ENCODE assay signal across 13 cellular contexts in genomic region chr12:68506619-68507018, GRCh38.
A peak's percentile ranks its signal among the peaks of the same experiment; 100 is the strongest.
DNase-seq lines count a peak whose midpoint lies in the region; ATAC-seq lines count a peak whose summit lies in the region.
"Had no signal": no experiment of that assay in that cellular context is flagged by ENCODE, and none has a peak within 500 bp of the region (broad histone marks: within the 10 kb centered on the region; RNA-seq: fewer than 3 reads in every experiment).

No MANE protein-coding gene starts in this region.

- peaks cover 11% of the 10 kb centered on the region for H3K4me1 Mint-ChIP-seq in activated CD4-positive, alpha-beta T cell treated with anti-CD3 and anti-CD28 coated beads for 36 hours
- peaks cover 7% of the 10 kb centered on the region for H3K4me1 Mint-ChIP-seq in activated T-helper 17 cell treated with anti-CD3 and anti-CD28 coated beads, Interleukin-2, amount 50 U/mL, for 72 hours
- peaks cover 7% of the 10 kb centered on the region for H3K4me1 Mint-ChIP-seq in memory B cell

- CTCF ChIA-PET in activated CD4-positive, alpha-beta T cell treated with anti-CD3 and anti-CD28 coated beads for 36 hours (lab: Charles Lee), result interaction anchor here (0.6 kb wide), 1 partner anchor 15 kb away, joined by 3 read pairs; no protein-coding TSS in a partner anchor

- H3K36me3 Mint-ChIP-seq in activated CD4-positive, alpha-beta T cell treated with anti-CD3 and anti-CD28 coated beads for 36 hours (ENCODE audit: low read depth), result no peaks in the 10 kb centered on the region
- H3K36me3 Mint-ChIP-seq in activated T-helper 17 cell treated with anti-CD3 and anti-CD28 coated beads, Interleukin-2, amount 50 U/mL, for 72 hours (ENCODE audit: low read depth), result no peaks in the 10 kb centered on the region
- peaks cover 1% of the 10 kb centered on the region for H3K36me3 Mint-ChIP-seq in memory B cell

- H3K9me3 Mint-ChIP-seq in activated CD4-positive, alpha-beta T cell treated with anti-CD3 and anti-CD28 coated beads for 36 hours (ENCODE audit: low read depth), result no peaks in the 10 kb centered on the region
- peaks cover 4% of the 10 kb centered on the region for H3K9me3 Mint-ChIP-seq in activated T-helper 17 cell treated with anti-CD3 and anti-CD28 coated beads, Interleukin-2, amount 50 U/mL, for 72 hours
- no peaks in the 10 kb centered on the region for H3K9me3 Mint-ChIP-seq in memory B cell
- H3K9me3 Mint-ChIP-seq: CD8-positive, alpha-beta memory T cell had no signal

- no peak for DNase-seq in activated CD4-positive, alpha-beta T cell treated with anti-CD3 and anti-CD28 coated beads for 36 hours
- no peak for DNase-seq in activated CD4-positive, alpha-beta T cell treated with anti-CD3 and anti-CD28 coated beads, Interleukin-2, amount 50 U/mL, for 48 hours
- DNase-seq in HT1080 (ENCODE audit: low read depth) (peak; percentile 63), memory B cell (ENCODE audit: low spot score in 2 of 2) (no peak), epidermal melanocyte (ENCODE audit: insufficient read length, low spot score) (no peak), Kasumi-1 (lab: John Stamatoyannopoulos, UW) (no peak)
- DNase-seq: CD8-positive, alpha-beta memory T cell; DMS53; GF-D8; H7 had no signal

- peak; percentile 16 for ATAC-seq in activated CD4-positive, alpha-beta T cell treated with anti-CD3 and anti-CD28 coated beads for 36 hours
- no peak for ATAC-seq in activated T-helper 17 cell treated with anti-CD3 and anti-CD28 coated beads, Interleukin-2, amount 50 U/mL, for 72 hours (replicated peaks)
- ATAC-seq in memory B cell (ENCODE audit: low read depth) (no peak), HG03439 (IDR thresholded peaks at IDR 0.05; ENCODE audit: unreplicated experiment) (no peak)
- ATAC-seq: HepG2 had no signal

- no peak overlapping the region for H3K27ac Mint-ChIP-seq in activated CD4-positive, alpha-beta T cell treated with anti-CD3 and anti-CD28 coated beads for 36 hours
- peak overlapping the region; percentile 31 for H3K27ac Mint-ChIP-seq in activated T-helper 17 cell treated with anti-CD3 and anti-CD28 coated beads, Interleukin-2, amount 50 U/mL, for 72 hours
- peak overlapping the region; percentile 56 for H3K27ac Mint-ChIP-seq in memory B cell
- H3K27ac Mint-ChIP-seq: CD8-positive, alpha-beta memory T cell had no signal

- H3K4me3 Mint-ChIP-seq in activated CD4-positive, alpha-beta T cell treated with anti-CD3 and anti-CD28 coated beads for 36 hours, result no peak overlapping the region
- H3K4me3 Mint-ChIP-seq in activated T-helper 17 cell treated with anti-CD3 and anti-CD28 coated beads, Interleukin-2, amount 50 U/mL, for 72 hours, result no peak overlapping the region
- H3K4me3 Mint-ChIP-seq in memory B cell, result no peak overlapping the region
- H3K4me3 Mint-ChIP-seq: CD8-positive, alpha-beta memory T cell had no signal

- POLR2A ChIA-PET in activated CD4-positive, alpha-beta T cell treated with anti-CD3 and anti-CD28 coated beads for 36 hours (lab: Charles Lee), result interaction anchor here (0.8 kb wide), 1 partner anchor 9 kb away, joined by 4 read pairs; no protein-coding TSS in a partner anchor

- H3K27me3 Mint-ChIP-seq in activated CD4-positive, alpha-beta T cell treated with anti-CD3 and anti-CD28 coated beads for 36 hours, result no peaks in the 10 kb centered on the region
- no peaks in the 10 kb centered on the region for H3K27me3 Mint-ChIP-seq in activated T-helper 17 cell treated with anti-CD3 and anti-CD28 coated beads, Interleukin-2, amount 50 U/mL, for 72 hours
- no peaks in the 10 kb centered on the region for H3K27me3 Mint-ChIP-seq in memory B cell
- H3K27me3 Mint-ChIP-seq: CD8-positive, alpha-beta memory T cell had no signal

- intact Hi-C loops in activated CD4-positive, alpha-beta T cell treated with anti-CD3 and anti-CD28 coated beads for 36 hours (cut with DNase I, micrococcal nuclease), result no loop called here
